In the genomic region with DNA sequence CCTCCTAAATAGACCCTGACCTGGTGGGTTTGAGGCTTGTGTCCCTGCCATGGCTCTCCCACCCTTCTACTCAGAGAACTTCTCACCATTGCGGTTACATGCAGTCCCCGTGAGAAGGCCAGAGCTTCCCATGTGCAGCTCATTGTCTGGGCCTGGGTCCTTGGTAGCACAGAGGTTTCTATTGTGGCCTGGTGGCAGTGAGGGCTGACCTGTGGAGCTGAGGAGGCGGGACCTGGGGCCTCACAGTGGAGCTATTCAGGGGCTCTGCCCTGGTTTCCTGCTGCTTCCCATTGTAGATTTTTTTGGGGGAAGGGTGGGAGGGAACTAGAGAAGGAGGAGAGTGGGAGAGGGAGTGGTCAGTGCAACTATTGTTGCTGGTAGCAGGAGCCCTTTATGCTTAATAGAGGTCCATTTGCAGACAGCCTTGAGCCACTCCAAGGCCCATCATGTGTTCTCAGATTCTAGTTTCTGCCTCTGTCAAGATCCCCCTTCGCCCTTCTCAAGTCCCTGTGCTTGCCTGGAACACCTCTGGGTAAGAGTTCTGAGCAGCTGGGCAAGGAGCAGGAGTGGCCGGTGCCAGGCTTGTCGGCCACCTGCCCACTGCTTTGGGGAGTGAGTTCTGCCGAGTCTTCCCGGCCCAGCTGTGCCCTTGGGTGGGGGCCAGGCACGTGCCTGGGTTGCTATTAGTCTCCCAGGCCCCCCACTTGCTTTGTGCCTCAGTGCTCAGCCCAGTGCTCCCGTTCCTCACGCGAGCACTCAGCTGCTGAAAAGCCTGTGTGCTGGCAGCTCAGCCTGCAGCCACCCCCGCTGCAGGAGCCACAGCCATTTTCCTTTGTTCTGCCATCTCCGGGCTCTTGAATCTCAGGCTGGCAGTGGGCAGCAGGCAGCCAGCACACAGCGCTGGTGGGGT, we compare ENCODE assay signal across 8 cellular contexts. TPM values are rescaled to one million over a fixed set of nuclear protein-coding genes. Genes with fewer than 3 reads are reported as not detected.
A peak's percentile ranks its signal among the peaks of the same experiment; 100 is the strongest.
DNase-seq lines count a peak whose midpoint lies in the region; ATAC-seq and TF ChIP-seq lines count a peak whose summit lies in the region.

No MANE protein-coding gene starts in this region.

- H3K4me3 ChIP-seq in AG04450 (ENCODE audit: low read depth, low read length) (0 out of 2 replicates have a peak overlapping the region, but pooled peaks have one; percentile 13), rectal smooth muscle tissue (ENCODE audit: low read length) (peak overlapping the region; percentile 16)

- no peaks in the 10 kb centered on the region for H3K36me3 ChIP-seq in rectal smooth muscle tissue (ENCODE audit: control insufficient read depth, insufficient read depth, low read length)

- H3K27ac Mint-ChIP-seq in HFFc6, result peak overlapping the region; percentile 90
- peak overlapping the region; percentile 99 for H3K27ac Mint-ChIP-seq in activated T-helper 17 cell treated with anti-CD3 and anti-CD28 coated beads, Interleukin-2, amount 50 U/mL, for 72 hours

- DNase-seq in AG04450 (ENCODE audit: low read depth, low spot score) (no peak), HFFc6 (no peak), hepatic stellate cell (ENCODE audit: low spot score) (peak; percentile 50), NCI-H187 (lab: John Stamatoyannopoulos, UW) (no peak), HEK293T (ENCODE audit: extremely low spot score) (no peak)

- no peaks in the 10 kb centered on the region; the same call in 1 of the 2 replicates for H3K36me3 Mint-ChIP-seq in HFFc6 (ENCODE audit: low read depth)
- peaks cover 58% of the 10 kb centered on the region for H3K36me3 Mint-ChIP-seq in activated T-helper 17 cell treated with anti-CD3 and anti-CD28 coated beads, Interleukin-2, amount 50 U/mL, for 72 hours (ENCODE audit: low read depth)

- peaks cover 84% of the 10 kb centered on the region for H3K4me1 Mint-ChIP-seq in HFFc6 (ENCODE audit: low read depth)
- peaks cover 68% of the 10 kb centered on the region for H3K4me1 Mint-ChIP-seq in activated T-helper 17 cell treated with anti-CD3 and anti-CD28 coated beads, Interleukin-2, amount 50 U/mL, for 72 hours

- TF ChIP-seq CTCF in AG04450 (IDR thresholded peaks at IDR 0.05; ENCODE audit: low read depth, low read length) (no peak), HFFc6 (IDR thresholded peaks at IDR 0.05) (no peak)

- ATAC-seq in activated T-helper 17 cell treated with anti-CD3 and anti-CD28 coated beads, Interleukin-2, amount 50 U/mL, for 72 hours (replicated peaks), result peak; percentile 18
- no peak for ATAC-seq in GM19023 (IDR thresholded peaks at IDR 0.05; ENCODE audit: unreplicated experiment)

- peak overlapping the region; percentile 30; the same call in 1 of the 2 replicates for H3K4me3 Mint-ChIP-seq in HFFc6
- H3K4me3 Mint-ChIP-seq in activated T-helper 17 cell treated with anti-CD3 and anti-CD28 coated beads, Interleukin-2, amount 50 U/mL, for 72 hours, result peak overlapping the region; percentile 91

- H3K27ac ChIP-seq in AG04450 (ENCODE audit: low read depth, low read length), result peak overlapping the region; percentile 82
- H3K27ac ChIP-seq in rectal smooth muscle tissue (ENCODE audit: low read depth, low read length), result peak overlapping the region; percentile 64

- peaks cover 5% of the 10 kb centered on the region; the same call in 1 of the 2 replicates for H3K27me3 Mint-ChIP-seq in HFFc6 (ENCODE audit: insufficient read depth)
- no peaks in the 10 kb centered on the region for H3K27me3 Mint-ChIP-seq in activated T-helper 17 cell treated with anti-CD3 and anti-CD28 coated beads, Interleukin-2, amount 50 U/mL, for 72 hours

- POLR2A ChIA-PET in AG04450 (lab: Yijun Ruan, JAX) (interaction anchor here (0.7 kb wide), 1 partner anchor 62 kb away, joined by 6 read pairs; no protein-coding TSS in a partner anchor), HEK293T (lab: Yijun Ruan, JAX) (interaction anchor here (1.2 kb wide), 1 partner anchor 57 kb away, joined by 3 read pairs; a partner anchor contains a TSS)

- no peaks in the 10 kb centered on the region for H3K9me3 ChIP-seq in AG04450 (ENCODE audit: control insufficient read depth, insufficient read depth, low read length)

- CTCF ChIA-PET in AG04450 (lab: Charles Lee), result interaction anchor here (0.6 to 8.7 kb wide), 3 partner anchors 9 to 40 kb away, joined by 3 to 90 read pairs (median 3); no protein-coding TSS in a partner anchor
- CTCF ChIA-PET in HEK293T (lab: Yijun Ruan, JAX), result no interaction called here

- H3K27me3 ChIP-seq in AG04450 (ENCODE audit: control insufficient read depth, insufficient read depth, low read length), result no peaks in the 10 kb centered on the region
- no peaks in the 10 kb centered on the region for H3K27me3 ChIP-seq in rectal smooth muscle tissue (ENCODE audit: control insufficient read depth, insufficient read depth, low read length)

- H3K9me3 Mint-ChIP-seq in HFFc6, result no peaks in the 10 kb centered on the region
- H3K9me3 Mint-ChIP-seq in activated T-helper 17 cell treated with anti-CD3 and anti-CD28 coated beads, Interleukin-2, amount 50 U/mL, for 72 hours, result no peaks in the 10 kb centered on the region

- H3K4me1 ChIP-seq in rectal smooth muscle tissue (ENCODE audit: control insufficient read depth, insufficient read depth, low read length), result peaks cover 45% of the 10 kb centered on the region

- no peak overlapping the region for H3K9ac ChIP-seq in rectal smooth muscle tissue (ENCODE audit: low read length)

TF ChIP-seq in HEK293T, 16 proteins besides CTCF, POLR2A, EP300 and RAD21:
- no peak for TF ChIP-seq SP1 (IDR thresholded peaks at IDR 0.05)
- no peak for TF ChIP-seq ZNF384 (IDR thresholded peaks at IDR 0.05)
- no peak for TF ChIP-seq ARNT (IDR thresholded peaks at IDR 0.05)
- no peak for TF ChIP-seq L3MBTL2 (conservative IDR thresholded peaks at IDR 0.05)
- TF ChIP-seq LEF1 (IDR thresholded peaks at IDR 0.05; ENCODE audit: borderline replicate concordance), result no peak
- TF ChIP-seq FOXM1 (IDR thresholded peaks at IDR 0.05; ENCODE audit: borderline replicate concordance), result no peak
- TF ChIP-seq NFRKB (IDR thresholded peaks at IDR 0.05), result no peak
- TF ChIP-seq FOXA1 (IDR thresholded peaks at IDR 0.05), result no peak
- TF ChIP-seq ELF4 (IDR thresholded peaks at IDR 0.05), result no peak

RNA-seq across cellular contexts. Expression of a gene that starts 10.7 kb away (rescaled TPM):
- 27.3 and 32.5 TPM in 2 replicates for polyA plus RNA-seq in AG04450 (2011; rRNA removed)
- polyA minus RNA-seq in AG04450 (2011; rRNA and poly(A)+ RNA removed), result 24.3 and 32.1 TPM in 2 replicates
- total RNA-seq in HFFc6 (2021; fragmentation: NEBNext Ultra II Directional; extraction: Animal tissue kit (Norgen Biotek cat#: 25700)), result 10 to 100 TPM; 72.9 to 96.2 (median 84.5) TPM
- 10 to 100 TPM; 61.9 to 64.5 TPM for total RNA-seq in activated T-helper 17 cell treated with anti-CD3 and anti-CD28 coated beads, Interleukin-2, amount 50 U/mL, for 72 hours

RNA-seq across cellular contexts. Expression of a gene that starts 56.5 kb away (rescaled TPM):
- polyA plus RNA-seq in AG04450 (2011; rRNA removed), result 3.9 and 5.2 TPM in 2 replicates
- polyA minus RNA-seq in AG04450 (2011; rRNA and poly(A)+ RNA removed), result 1.0 and 1.8 TPM in 2 replicates
- under 1 TPM in 3 of 6 experiments, not detected in 3; 0.15 to 0.52 (median 0.28) TPM for total RNA-seq in HFFc6 (2021; fragmentation: NEBNext Ultra II Directional; extraction: Animal tissue kit (Norgen Biotek cat#: 25700))
- 1 to 10 TPM; 9.4 to 9.6 TPM for total RNA-seq in activated T-helper 17 cell treated with anti-CD3 and anti-CD28 coated beads, Interleukin-2, amount 50 U/mL, for 72 hours

Comparison
In these comparisons a context has a peak if more than half of its experiments do, and no peak if none do; other contexts are left out.
1. RNA of a gene that starts 56.5 kb away (total RNA-seq): 9.4 to 9.6 TPM in activated T-helper 17 cell treated with anti-CD3 and anti-CD28 coated beads, Interleukin-2, amount 50 U/mL, for 72 hours; 0.15 to 0.52 TPM in HFFc6; every median in the first group is over 4 times any median in the second.